Comparison of ENCODE assay signal across 7 cellular contexts in the genomic region with DNA sequence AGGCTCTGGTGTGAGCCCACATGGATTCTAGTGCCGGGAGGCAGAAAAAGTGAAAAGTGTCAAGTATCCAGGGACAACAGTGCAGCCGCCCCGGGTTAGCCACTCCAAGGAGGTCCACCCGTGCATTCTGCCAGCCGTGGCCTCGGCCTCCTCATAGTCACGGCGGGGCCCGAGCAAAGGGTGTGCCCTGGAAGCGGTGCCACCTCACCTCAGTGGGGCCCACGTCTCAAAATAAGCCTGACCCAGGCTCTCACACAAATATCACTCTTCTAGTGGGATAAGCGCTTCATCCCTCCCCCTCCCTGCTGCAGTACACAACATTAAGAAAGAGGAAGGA. TPM values are rescaled to one million over a fixed set of nuclear protein-coding genes. Genes with fewer than 3 reads are reported as not detected.
DNase-seq lines count a peak whose midpoint lies in the region; ATAC-seq and TF ChIP-seq lines count a peak whose summit lies in the region.

No MANE protein-coding gene starts in this region.

- WGBS in SK-N-SH (ENCODE audit: low lambda C conversion rate): 9% methylated on average over 4 of the region's 12 CpGs

- H3K27me3 ChIP-seq in SK-N-SH (ENCODE audit: insufficient read depth): no peaks in the 10 kb centered on the region
- H3K27me3 ChIP-seq in foreskin keratinocyte: no peaks in the 10 kb centered on the region
- H3K27me3 ChIP-seq in rectal smooth muscle tissue (ENCODE audit: control insufficient read depth, insufficient read depth, low read length): no peaks in the 10 kb centered on the region

- peak overlapping the region; percentile 77 to 85 for H3K27ac ChIP-seq in SK-N-SH (ENCODE audit: low read depth in 2 of 2, low read length in 1 of 2)
- no peak overlapping the region for H3K27ac ChIP-seq in foreskin keratinocyte
- H3K27ac ChIP-seq in rectal smooth muscle tissue (ENCODE audit: low read depth, low read length): peak overlapping the region; percentile 34

- H3K36me3 ChIP-seq in SK-N-SH (replicated peaks in 1 of 2; ENCODE audit: control insufficient read depth in 1 of 2, insufficient read depth in 2 of 2, low read length in 1 of 2): peaks cover 0 to 2% of the 10 kb centered on the region in 2 experiments
- H3K36me3 ChIP-seq in rectal smooth muscle tissue (ENCODE audit: control insufficient read depth, insufficient read depth, low read length): no peaks in the 10 kb centered on the region

- H2AFZ ChIP-seq in SK-N-SH (ENCODE audit: low read depth): peak overlapping the region; percentile 53

- peaks cover 45% of the 10 kb centered on the region for H3K79me2 ChIP-seq in SK-N-SH (ENCODE audit: insufficient read depth)

- DNase-seq in SK-N-SH (no peak), foreskin keratinocyte (no peak), AG20443 (ENCODE audit: low spot score) (no peak)

- POLR2A ChIA-PET in SK-N-SH (lab: Yijun Ruan, JAX): interaction anchor here (0.7 to 1.9 kb wide), 4 partner anchors 100 to 133 kb away, joined by 3 to 10 read pairs (median 4); no protein-coding TSS in a partner anchor

- no peaks in the 10 kb centered on the region for H3F3A ChIP-seq in SK-N-SH (replicated peaks; ENCODE audit: insufficient read depth)

- H3K9ac ChIP-seq in SK-N-SH (peak overlapping the region; percentile 66), rectal smooth muscle tissue (ENCODE audit: low read length) (peak overlapping the region; percentile 34)

- H3K4me2 ChIP-seq in SK-N-SH: peak overlapping the region; percentile 60

- peak; percentile 30 for ATAC-seq in GM21390 (IDR thresholded peaks at IDR 0.05; ENCODE audit: unreplicated experiment)
- ATAC-seq in foreskin keratinocyte: peak; percentile 40
- ATAC-seq in GM21825 (IDR thresholded peaks at IDR 0.05; ENCODE audit: unreplicated experiment): no peak
- no peak for ATAC-seq in HG03159 (IDR thresholded peaks at IDR 0.05; ENCODE audit: unreplicated experiment)

- no peaks in the 10 kb centered on the region for H3K9me2 ChIP-seq in SK-N-SH

- H3K4me1 ChIP-seq in SK-N-SH (ENCODE audit: control insufficient read depth in 1 of 2, insufficient read depth in 2 of 2, low read depth in 1 of 2, low read length in 1 of 2): peaks cover 0 to 5% of the 10 kb centered on the region in 2 experiments; a peak in 2 of 4 replicates
- no peaks in the 10 kb centered on the region for H3K4me1 ChIP-seq in foreskin keratinocyte
- no peaks in the 10 kb centered on the region for H3K4me1 ChIP-seq in rectal smooth muscle tissue (ENCODE audit: control insufficient read depth, insufficient read depth, low read length)

- no peaks in the 10 kb centered on the region for H4K20me1 ChIP-seq in SK-N-SH (ENCODE audit: insufficient read depth)

- no peak for TF ChIP-seq EP300 in SK-N-SH (IDR thresholded peaks at IDR 0.05; ENCODE audit: borderline replicate concordance in 1 of 2, low read depth in 1 of 2, low read length in 1 of 2)

- CTCF ChIA-PET in SK-N-SH (lab: Yijun Ruan, JAX): interaction anchor here (1.0 to 1.9 kb wide), 4 partner anchors 105 to 132 kb away, joined by 3 to 10 read pairs (median 4); no protein-coding TSS in a partner anchor

- H3K4me3 ChIP-seq in SK-N-SH (ENCODE audit: low read depth in 2 of 2, low read length in 1 of 2): peak overlapping the region; percentile 40 to 46; a peak in 3 of 4 replicates
- H3K4me3 ChIP-seq in rectal smooth muscle tissue (ENCODE audit: low read length): peak overlapping the region; percentile 53

- TF ChIP-seq RAD21 in SK-N-SH (IDR thresholded peaks at IDR 0.05; ENCODE audit: low read length): no peak

- no peaks in the 10 kb centered on the region for H3K9me3 ChIP-seq in SK-N-SH

- no peak for TF ChIP-seq CTCF in SK-N-SH (IDR thresholded peaks at IDR 0.05)
- TF ChIP-seq CTCF in foreskin keratinocyte (conservative IDR thresholded peaks at IDR 0.05): no peak

TF ChIP-seq in SK-N-SH, 30 proteins besides CTCF, POLR2A, EP300 and RAD21:
- TF ChIP-seq, protein P1, sequence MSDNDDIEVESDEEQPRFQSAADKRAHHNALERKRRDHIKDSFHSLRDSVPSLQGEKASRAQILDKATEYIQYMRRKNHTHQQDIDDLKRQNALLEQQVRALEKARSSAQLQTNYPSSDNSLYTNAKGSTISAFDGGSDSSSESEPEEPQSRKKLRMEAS (IDR thresholded peaks at IDR 0.05; ENCODE audit: low read depth): peak; percentile 37; the same call in 1 of the 2 replicates
- TF ChIP-seq SMC3 (IDR thresholded peaks at IDR 0.05; ENCODE audit: low read depth, low read length) (no peak), MXI1 (IDR thresholded peaks at IDR 0.05; ENCODE audit: low read depth, low read length) (no peak)

RNA-seq across cellular contexts. Expression of a gene that starts 0.4 kb away (rescaled TPM):
- polyA plus RNA-seq in SK-N-SH (2012; rRNA removed): 19.5 and 27.6 TPM in 2 replicates
- polyA plus RNA-seq in SK-N-SH (2012; cell fraction: cytosol; rRNA removed): 28.6 and 32.0 TPM in 2 replicates
- 11.2 and 21.6 TPM in 2 replicates for polyA plus RNA-seq in SK-N-SH (2012; cell fraction: nucleus; rRNA removed)
- total RNA-seq in foreskin keratinocyte: 5.2 and 6.5 TPM in 2 replicates
- polyA plus RNA-seq in foreskin keratinocyte: 1.8 and 2.7 TPM in 2 replicates

Comparison
In these comparisons a context has a peak if more than half of its experiments do, and no peak if none do; other contexts are left out.
1. ATAC-seq: peak in GM21390 (single experiment) and foreskin keratinocyte (single experiment); none in GM21825 (single experiment) and HG03159 (single experiment).